ENCODE assay signal across 21 cellular contexts in genomic region chr16:15811416-15811777, GRCh38. TPM values are rescaled to one million over a fixed set of nuclear protein-coding genes. Genes with fewer than 3 reads are reported as not detected.
DNase-seq lines count a peak whose midpoint lies in the region; ATAC-seq and TF ChIP-seq lines count a peak whose summit lies in the region.
"Had no signal": no experiment of that assay in that cellular context is flagged by ENCODE, and none has a peak within 500 bp of the region (broad histone marks: within the 10 kb centered on the region; RNA-seq: fewer than 3 reads in every experiment).

No MANE protein-coding gene starts in this region.

- no peak for DNase-seq in PC-3
- DNase-seq in esophagus muscularis mucosa (ENCODE audit: extremely low spot score): no peak
- no peak for DNase-seq in osteoblast (ENCODE audit: insufficient read length, low spot score, missing footprints)
- DNase-seq in upper lobe of left lung: no peak
- DNase-seq in DMS 273 treated with DMSO at 0.1 percent for 48 hours (lab: John Stamatoyannopoulos, UW): no peak
- no peak for DNase-seq in activated CD8-positive, alpha-beta T cell treated with anti-CD3 and anti-CD28 coated beads, Interleukin-2, amount 10 ng/mL, durations not matched to agents 7 days and 5 days
- DNase-seq: activated naive CD8-positive, alpha-beta T cell treated with anti-CD3 and anti-CD28 coated beads, Interleukin-2, amount 50 U/mL, for 24 hours; MM.1S; naive thymus-derived CD4-positive, alpha-beta T cell; NCI-H187 treated with DMSO at 0.1 percent for 48 hours; NK-92 treated with Interleukin-12 subunit alpha and Interleukin-12 subunit beta, amount 100 ng/mL, for 24 hours; stimulated activated CD4-positive, alpha-beta T cell treated with anti-CD3 and anti-CD28 coated beads, Interleukin-1b, Interleukin-23, amount 100 ng/mL, for 48 hours; T-helper 1 cell had no signal

- peaks cover 6% of the 10 kb centered on the region; the same call in 1 of the 2 replicates for H3K27me3 ChIP-seq in PC-3 (ENCODE audit: low read length)
- H3K27me3 ChIP-seq in esophagus muscularis mucosa: no peaks in the 10 kb centered on the region
- H3K27me3 ChIP-seq in osteoblast (ENCODE audit: insufficient read depth, low read length): peaks cover 36% of the 10 kb centered on the region
- no peaks in the 10 kb centered on the region for H3K27me3 ChIP-seq in upper lobe of left lung

- H3K9me3 Mint-ChIP-seq in activated CD8-positive, alpha-beta T cell treated with anti-CD3 and anti-CD28 coated beads, Interleukin-2, amount 10 ng/mL, durations not matched to agents 7 days and 5 days (ENCODE audit: insufficient read depth): peaks cover 8% of the 10 kb centered on the region

- no peak overlapping the region for H3K4me3 Mint-ChIP-seq in activated CD8-positive, alpha-beta T cell treated with anti-CD3 and anti-CD28 coated beads, Interleukin-2, amount 10 ng/mL, durations not matched to agents 7 days and 5 days
- H3K4me3 Mint-ChIP-seq: activated naive CD8-positive, alpha-beta T cell treated with anti-CD3 and anti-CD28 coated beads, Interleukin-2, amount 50 U/mL, for 24 hours; central memory CD8-positive, alpha-beta T cell; GM23338; naive thymus-derived CD4-positive, alpha-beta T cell; WTC11 had no signal

- H3K4me3 ChIP-seq in PC-3 (ENCODE audit: low read length) (no peak overlapping the region), esophagus muscularis mucosa (peak overlapping the region; percentile 3 to 36 (median 20)), osteoblast (ENCODE audit: insufficient read depth, low read length) (peak overlapping the region; percentile 22), upper lobe of left lung (no peak overlapping the region)
- H3K4me3 ChIP-seq: GM23338, suprapubic skin had no signal

- WGBS in esophagus muscularis mucosa: 31% methylated on average over 3 of the region's 4 CpGs
- 40 to 47% methylated on average over 4 of the region's 4 CpGs for WGBS in upper lobe of left lung, 2 donors

- CTCF ChIA-PET in PC-3 (lab: Charles Lee): interaction anchor here (0.7 to 1.2 kb wide), 2 partner anchors 10 to 33 kb away, joined by 3 to 8 read pairs; no protein-coding TSS in a partner anchor
- CTCF ChIA-PET in activated CD8-positive, alpha-beta T cell treated with anti-CD3 and anti-CD28 coated beads, Interleukin-2, amount 10 ng/mL, durations not matched to agents 7 days and 5 days (lab: Charles Lee): interaction anchor here (1.2 kb wide), 1 partner anchor 10 kb away, joined by 3 read pairs; no protein-coding TSS in a partner anchor

- H3K9me3 ChIP-seq in PC-3 (ENCODE audit: low read length) (no peaks in the 10 kb centered on the region), esophagus muscularis mucosa (no peaks in the 10 kb centered on the region), osteoblast (ENCODE audit: low read depth, low read length) (peaks cover 8% of the 10 kb centered on the region), upper lobe of left lung (peaks cover 0 to 7% (median 4%) of the 10 kb centered on the region in 4 donors)

- H3K4me2 ChIP-seq in PC-3 (ENCODE audit: low read length) (peak overlapping the region; percentile 73; the same call in 1 of the 2 replicates), osteoblast (ENCODE audit: insufficient read depth, low read length) (peak overlapping the region; percentile 68)
- H3K4me2 ChIP-seq: GM23338 had no signal

- H4K20me1 ChIP-seq in PC-3 (ENCODE audit: low read length): no peaks in the 10 kb centered on the region
- no peaks in the 10 kb centered on the region for H4K20me1 ChIP-seq in osteoblast (ENCODE audit: insufficient read depth, low read length)

- peaks cover 4% of the 10 kb centered on the region for H3K36me3 Mint-ChIP-seq in activated CD8-positive, alpha-beta T cell treated with anti-CD3 and anti-CD28 coated beads, Interleukin-2, amount 10 ng/mL, durations not matched to agents 7 days and 5 days (ENCODE audit: low read depth)

- TF ChIP-seq CTCF in PC-3 (conservative IDR thresholded peaks at IDR 0.05; ENCODE audit: low read depth, low read length) (no peak), esophagus muscularis mucosa (IDR thresholded peaks at IDR 0.05) (no peak), osteoblast (IDR thresholded peaks at IDR 0.05; ENCODE audit: extremely low read depth, low read depth, low read length) (no peak), upper lobe of left lung (IDR thresholded peaks at IDR 0.05) (no peak)

- TF ChIP-seq POLR2A in esophagus muscularis mucosa (IDR thresholded peaks at IDR 0.05; ENCODE audit: low read depth): no peak
- TF ChIP-seq POLR2A in upper lobe of left lung (IDR thresholded peaks at IDR 0.05): no peak

- POLR2A ChIA-PET in PC-3 (lab: Charles Lee; ENCODE audit: unreplicated experiment): no interaction called here
- POLR2A ChIA-PET in activated CD8-positive, alpha-beta T cell treated with anti-CD3 and anti-CD28 coated beads, Interleukin-2, amount 10 ng/mL, durations not matched to agents 7 days and 5 days (lab: Charles Lee): no interaction called here

- no TSS peak for BruUV-seq in PC-3 (replicated peaks; lab: Mats Ljungman, UMichigan)

- intact Hi-C loops in PC-3 (cut with micrococcal nuclease): no loop called here
- intact Hi-C loops in esophagus muscularis mucosa (cut with DNase I): no loop called here

- no peak overlapping the region for H3K27ac Mint-ChIP-seq in activated CD8-positive, alpha-beta T cell treated with anti-CD3 and anti-CD28 coated beads, Interleukin-2, amount 10 ng/mL, durations not matched to agents 7 days and 5 days
- H3K27ac Mint-ChIP-seq: activated naive CD8-positive, alpha-beta T cell treated with anti-CD3 and anti-CD28 coated beads, Interleukin-2, amount 50 U/mL, for 24 hours; activated T-helper 2 cell treated with anti-CD3 and anti-CD28 coated beads, Interferon-gamma antibody, Interleukin-2, Interleukin-4, amounts not matched to agents 10 μg/mL and 5 μg/mL and 100 μg/mL, durations not matched to agents 14 hours and 24 hours and 36 hours; GM23338; naive thymus-derived CD4-positive, alpha-beta T cell; WTC11 had no signal

- no peak overlapping the region for H2AFZ ChIP-seq in PC-3 (ENCODE audit: low read length)
- no peak overlapping the region for H2AFZ ChIP-seq in osteoblast (ENCODE audit: low read length)

- no peaks in the 10 kb centered on the region for H3K4me1 Mint-ChIP-seq in activated CD8-positive, alpha-beta T cell treated with anti-CD3 and anti-CD28 coated beads, Interleukin-2, amount 10 ng/mL, durations not matched to agents 7 days and 5 days (ENCODE audit: low read depth)
- H3K4me1 Mint-ChIP-seq: activated naive CD8-positive, alpha-beta T cell treated with anti-CD3 and anti-CD28 coated beads, Interleukin-2, amount 50 U/mL, for 24 hours; central memory CD8-positive, alpha-beta T cell; naive thymus-derived CD4-positive, alpha-beta T cell had no signal

- TF ChIP-seq EP300 in esophagus muscularis mucosa (IDR thresholded peaks at IDR 0.05) (no peak), upper lobe of left lung (IDR thresholded peaks at IDR 0.05) (no peak)

- peaks cover 21% of the 10 kb centered on the region for H3K27me3 Mint-ChIP-seq in activated CD8-positive, alpha-beta T cell treated with anti-CD3 and anti-CD28 coated beads, Interleukin-2, amount 10 ng/mL, durations not matched to agents 7 days and 5 days (ENCODE audit: low read depth)

- no peaks in the 10 kb centered on the region for H3K9me2 ChIP-seq in PC-3 (replicated peaks; ENCODE audit: low read length)

- no peaks in the 10 kb centered on the region for H3F3A ChIP-seq in PC-3 (ENCODE audit: low read length, unreplicated experiment)

- ATAC-seq in PC-3: no peak
- ATAC-seq in upper lobe of left lung (ENCODE audit: low FRiP score in 2 of 2): no peak
- ATAC-seq in GM19467 (IDR thresholded peaks at IDR 0.05; ENCODE audit: unreplicated experiment): no peak
- no peak for ATAC-seq in activated CD8-positive, alpha-beta T cell treated with anti-CD3 and anti-CD28 coated beads, Interleukin-2, amount 10 ng/mL, durations not matched to agents 7 days and 5 days
- ATAC-seq: activated naive CD8-positive, alpha-beta T cell treated with anti-CD3 and anti-CD28 coated beads, Interleukin-2, amount 50 U/mL, for 24 hours; GM23338; naive thymus-derived CD4-positive, alpha-beta T cell; WTC11 had no signal

- no peaks in the 10 kb centered on the region for H3K79me2 ChIP-seq in PC-3 (ENCODE audit: low read length)
- no peaks in the 10 kb centered on the region for H3K79me2 ChIP-seq in osteoblast (ENCODE audit: insufficient read depth, low read length)

- peaks cover 13% of the 10 kb centered on the region for H3K4me1 ChIP-seq in PC-3 (ENCODE audit: insufficient read depth, low read length)
- peaks cover 10 to 100% (median 95%) of the 10 kb centered on the region in 4 donors for H3K4me1 ChIP-seq in esophagus muscularis mucosa
- H3K4me1 ChIP-seq in osteoblast (ENCODE audit: insufficient read depth, low read length): peaks cover 23% of the 10 kb centered on the region
- peaks cover 0 to 28% (median 5%) of the 10 kb centered on the region in 4 donors for H3K4me1 ChIP-seq in upper lobe of left lung

- H3K27ac ChIP-seq in PC-3 (ENCODE audit: low read length) (no peak overlapping the region), esophagus muscularis mucosa (replicated peaks in 1 of 4) (peak overlapping the region; percentile 75 to 95 (median 82)), osteoblast (ENCODE audit: low read depth, low read length) (peak overlapping the region; percentile 77), upper lobe of left lung (peak overlapping the region; percentile 7 to 46 (median 14))
- H3K27ac ChIP-seq: suprapubic skin had no signal

- H3K36me3 ChIP-seq in PC-3 (ENCODE audit: low read depth, low read length): no peaks in the 10 kb centered on the region
- H3K36me3 ChIP-seq in esophagus muscularis mucosa: peaks cover 0 to 70% (median 45%) of the 10 kb centered on the region in 4 donors
- no peaks in the 10 kb centered on the region for H3K36me3 ChIP-seq in osteoblast (ENCODE audit: insufficient read depth, low read length)
- no peaks in the 10 kb centered on the region for H3K36me3 ChIP-seq in upper lobe of left lung
- H3K36me3 ChIP-seq: suprapubic skin had no signal

- 0 out of 2 replicates have a peak overlapping the region, but pooled peaks have one; percentile 12 for H3K9ac ChIP-seq in PC-3 (ENCODE audit: low read length)

RNA-seq across cellular contexts. Expression of gene MYH11, which starts 45.4 kb away (rescaled TPM):
- total RNA-seq in PC-3 (2014; rRNA removed) (not detected in 2 replicates), esophagus muscularis mucosa (over 10,000 TPM in 3 of 4 donors, 1,000 to 10,000 TPM in 1; 9,583 to 20,476 (median 14,208) TPM), osteoblast (under 0.01 TPM in 2 replicates), upper lobe of left lung (100 to 1,000 TPM in 2 of 6 donors, 10 to 100 TPM in 4; 33.6 to 224 (median 87.4) TPM)
- total RNA-seq in activated CD8-positive, alpha-beta T cell treated with anti-CD3 and anti-CD28 coated beads, Interleukin-2, amount 10 ng/mL, durations not matched to agents 7 days and 5 days: not detected
- total RNA-seq: activated T-helper 2 cell treated with anti-CD3 and anti-CD28 coated beads, Interferon-gamma antibody, Interleukin-2, Interleukin-4, amounts not matched to agents 10 μg/mL and 5 μg/mL and 100 μg/mL, durations not matched to agents 14 hours and 24 hours and 36 hours; G401; pulmonary artery endothelial cell had no signal

Comparison
In these comparisons a context has a peak if more than half of its experiments do, and no peak if none do; other contexts are left out.
1. H3K4me3 ChIP-seq: peak in esophagus muscularis mucosa (4 of 4) and osteoblast (single experiment); none in PC-3 (single experiment) and upper lobe of left lung (0 of 4).
2. RNA of gene MYH11, which starts 45.4 kb away (total RNA-seq): 9,583 to 20,476 TPM in esophagus muscularis mucosa; 33.6 to 224 TPM in upper lobe of left lung, not detected in activated CD8-positive, alpha-beta T cell treated with anti-CD3 and anti-CD28 coated beads, Interleukin-2, amount 10 ng/mL, durations not matched to agents 7 days and 5 days, not detected in PC-3 and under 0.01 TPM in osteoblast; every median in the first group is over 10 times any median in the second.